In genomic region chr13:49563513-49563912, GRCh38 we compare ENCODE assay signal across 19 cellular contexts. TPM values are rescaled to one million over a fixed set of nuclear protein-coding genes. Genes with fewer than 3 reads are reported as not detected.
DNase-seq lines count a peak whose midpoint lies in the region; TF ChIP-seq lines count a peak whose summit lies in the region.
"Had no signal": no experiment of that assay in that cellular context is flagged by ENCODE, and none has a peak within 500 bp of the region (broad histone marks: within the 10 kb centered on the region; RNA-seq: fewer than 3 reads in every experiment).

No MANE protein-coding gene starts in this region.

- H3K27ac ChIP-seq in temporal lobe (ENCODE audit: low read depth, low read length) = peak overlapping the region; percentile 66
- H3K27ac ChIP-seq: A549, skin epidermis had no signal

- H3K4me3 ChIP-seq in fibroblast of the aortic adventitia (ENCODE audit: low read depth, low read length) = no peak overlapping the region
- H3K4me3 ChIP-seq: A549, HAP-1, skin epidermis had no signal

- CTCF ChIA-PET in HEK293T (lab: Yijun Ruan, JAX) = no interaction called here

- DNase-seq in SIG-M5 treated with dmso at 0.1 percent for 504 hours (lab: John Stamatoyannopoulos, UW; ENCODE audit: unreplicated experiment) (peak; percentile 33), SIG-M5 (lab: John Stamatoyannopoulos, UW) (no peak), amniotic epithelial cell (ENCODE audit: low read depth) (peak; percentile 87), fibroblast of the aortic adventitia (ENCODE audit: low read depth) (peak; percentile 37), dedifferentiated amniotic fluid mesenchymal stem cell (ENCODE audit: extremely low spot score) (no peak), HEK293T (ENCODE audit: extremely low spot score) (no peak), glomerular visceral epithelial cell (ENCODE audit: extremely low spot score) (no peak)
- DNase-seq: activated CD4-positive, alpha-beta T cell treated with anti-CD3 and anti-CD28 coated beads, Interleukin-2, amount 10 ng/mL, durations not matched to agents 7 days and 5 days; activated naive CD8-positive, alpha-beta T cell treated with anti-CD3 and anti-CD28 coated beads for 36 hours; activated T-cell treated with anti-CD3 and anti-CD28 coated beads for 4 hours; central memory CD4-positive, alpha-beta T cell; kidney; NCI-H1105; NCI-H446 treated with DMSO at 0.1 percent for 48 hours; nucleus accumbens had no signal

- POLR2A ChIA-PET in HEK293T (lab: Yijun Ruan, JAX) = no interaction called here

- TF ChIP-seq CTCF in fibroblast of the aortic adventitia (IDR thresholded peaks at IDR 0.05; ENCODE audit: insufficient read depth, low read length) = no peak

TF ChIP-seq in HEK293T, 16 proteins besides CTCF, POLR2A, EP300 and RAD21:
- TF ChIP-seq ARNT (IDR thresholded peaks at IDR 0.05) (no peak), L3MBTL2 (conservative IDR thresholded peaks at IDR 0.05) (no peak), LEF1 (IDR thresholded peaks at IDR 0.05; ENCODE audit: borderline replicate concordance) (no peak)

RNA-seq across cellular contexts. Expression of gene RCBTB1, which starts 21.8 kb away (rescaled TPM):
- total RNA-seq in fibroblast of the aortic adventitia (ENCODE audit: low replicate concordance) = 24.0 and 40.7 TPM in 2 replicates
- 11.3 TPM for total RNA-seq in temporal lobe

Comparison
In these comparisons a context has a peak if more than half of its experiments do, and no peak if none do; other contexts are left out.
1. DNase-seq: peak in SIG-M5 treated with dmso at 0.1 percent for 504 hours (single experiment), amniotic epithelial cell (single experiment) and fibroblast of the aortic adventitia (single experiment); none in SIG-M5 (single experiment), dedifferentiated amniotic fluid mesenchymal stem cell (single experiment), HEK293T (single experiment) and glomerular visceral epithelial cell (single experiment).